ENCODE assay signal across 4 cellular contexts in genomic region chr17:5135131-5135712, GRCh38. TPM values are rescaled to one million over a fixed set of nuclear protein-coding genes. Genes with fewer than 3 reads are reported as not detected.
"Had no signal": no experiment of that assay in that cellular context is flagged by ENCODE, and none has a peak within 500 bp of the region (broad histone marks: within the 10 kb centered on the region; RNA-seq: fewer than 3 reads in every experiment).

No MANE protein-coding gene starts in this region.

RNA-seq across cellular contexts. Expression of gene USP6, which starts 19.4 kb away (rescaled TPM):
- total RNA-seq: pulmonary artery endothelial cell had no signal
- polyA plus RNA-seq: keratinocyte, mammary epithelial cell, neural cell had no signal
